In the genomic region with DNA sequence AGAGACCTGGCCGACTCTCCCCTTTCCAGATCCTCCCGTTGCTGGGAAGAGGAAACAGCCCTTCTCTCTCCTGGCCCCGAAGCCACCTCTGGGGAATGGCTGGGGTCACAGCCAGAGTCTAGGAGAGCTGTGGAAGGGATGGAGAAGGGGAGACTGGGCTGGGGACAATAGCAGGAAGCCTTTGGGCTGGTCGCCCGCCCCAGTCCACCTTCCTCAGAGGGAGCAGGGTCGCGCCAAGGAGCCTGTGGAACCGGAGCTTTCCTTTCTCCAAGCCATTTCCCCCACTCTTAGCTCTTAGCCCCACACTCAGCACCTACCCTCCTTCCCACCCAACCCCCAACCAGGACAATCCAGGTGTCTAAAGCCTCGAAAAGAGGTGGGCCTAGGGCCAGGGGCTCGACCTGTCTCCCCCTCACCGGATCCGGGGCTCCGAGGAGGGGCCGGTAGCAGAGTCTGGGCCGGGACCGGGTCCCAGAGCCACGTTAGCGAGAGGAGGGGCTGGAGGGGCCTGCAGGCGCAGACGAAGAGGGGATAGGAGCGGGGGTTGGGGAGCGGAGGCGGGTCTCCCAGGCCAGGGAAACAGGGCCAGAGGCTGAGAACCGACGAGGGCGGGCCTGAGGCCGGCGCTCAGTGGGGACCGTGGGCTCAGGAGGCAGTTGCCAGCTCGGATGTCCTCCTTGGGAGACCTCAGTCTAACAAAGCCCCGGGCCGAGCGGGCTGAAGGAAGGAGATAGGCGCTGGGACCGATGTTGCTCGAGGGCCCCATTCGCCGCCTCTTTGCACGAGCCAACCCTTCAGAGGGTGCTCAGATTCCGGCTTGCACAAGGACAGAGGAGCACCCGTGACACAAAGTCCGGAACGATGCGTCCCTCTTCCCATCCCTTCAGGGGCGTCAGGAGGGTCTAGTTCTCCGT, we compare ENCODE assay signal across 9 cellular contexts. TPM values are rescaled to one million over a fixed set of nuclear protein-coding genes. Genes with fewer than 3 reads are reported as not detected.
DNase-seq lines count a peak whose midpoint lies in the region; ATAC-seq and TF ChIP-seq lines count a peak whose summit lies in the region.
"Had no signal": no experiment of that assay in that cellular context is flagged by ENCODE, and none has a peak within 500 bp of the region (broad histone marks: within the 10 kb centered on the region; RNA-seq: fewer than 3 reads in every experiment).

No MANE protein-coding gene starts in this region.

- H3F3A ChIP-seq in PC-9 (ENCODE audit: insufficient read depth, low read depth), result no peaks in the 10 kb centered on the region

- H3K9me3 Mint-ChIP-seq in effector memory CD8-positive, alpha-beta T cell, result no peaks in the 10 kb centered on the region

- POLR2A ChIA-PET in PC-9 (lab: Charles Lee; ENCODE audit: unreplicated experiment), result interaction anchor here (0.6 kb wide), 1 partner anchor 50 kb away, joined by 3 read pairs; no protein-coding TSS in a partner anchor

- TF ChIP-seq POLR2A in transverse colon (IDR thresholded peaks at IDR 0.05), result no peak

- WGBS in transverse colon (ENCODE audit: low coverage in 1 of 2), 2 donors, result 29 to 43% methylated on average over 8 to 45 of the region's 46 CpGs

- TF ChIP-seq CTCF in PC-9 (conservative IDR thresholded peaks at IDR 0.05), result no peak
- TF ChIP-seq CTCF in transverse colon (IDR thresholded peaks at IDR 0.05), result no peak

- in situ Hi-C loops in transverse colon (cut with MboI; ENCODE audit: low pct_ligation_motif_present in 1 of 4, low pct_unique_long_range_greater_than_20kb in 1 of 4, low sequenced_read_pairs in 3 of 4), result no loop called here

- no peaks in the 10 kb centered on the region for H4K20me1 ChIP-seq in PC-9 (ENCODE audit: insufficient read depth)

- H3K27me3 Mint-ChIP-seq in effector memory CD8-positive, alpha-beta T cell, result peaks cover 0 to 6% of the 10 kb centered on the region in 2 donors

- ATAC-seq in effector memory CD8-positive, alpha-beta T cell (replicated peaks), result no peak
- ATAC-seq in HG03457 (IDR thresholded peaks at IDR 0.05; ENCODE audit: unreplicated experiment), result no peak

- BruUV-seq in PC-9 (replicated peaks; lab: Mats Ljungman, UMichigan), result no TSS peak

- CTCF ChIA-PET in PC-9 (lab: Charles Lee), result interaction anchor here (0.5 to 1.0 kb wide), 2 partner anchors 9 to 348 kb away, joined by 4 to 6 read pairs; no protein-coding TSS in a partner anchor

- intact Hi-C loops in PC-9 (cut with micrococcal nuclease; ENCODE audit: unreplicated experiment), result loop anchor here (1.0 kb wide), 1 partner anchor 20 kb away; a partner anchor contains a TSS
- intact Hi-C loops in transverse colon (cut with DNase I; ENCODE audit: low total_unique reads), result no loop called here

- no peaks in the 10 kb centered on the region for H3K36me3 Mint-ChIP-seq in effector memory CD8-positive, alpha-beta T cell (ENCODE audit: insufficient read depth)

- H3K4me2 ChIP-seq in PC-9, result peak overlapping the region; percentile 98

- H3K36me3 ChIP-seq in PC-9 (ENCODE audit: low read depth) (no peaks in the 10 kb centered on the region), transverse colon (no peaks in the 10 kb centered on the region)

- no peak overlapping the region for H2AFZ ChIP-seq in PC-9

- no peak overlapping the region for H3K27ac ChIP-seq in PC-9
- peak overlapping the region in 3 of 4 donors; percentile 70 to 87 (median 85) for H3K27ac ChIP-seq in transverse colon

- H3K4me3 ChIP-seq in PC-9, result peak overlapping the region; percentile 78; the same call in 1 of the 2 replicates
- peak overlapping the region; percentile 61 for H3K4me3 ChIP-seq in mononuclear cell (ENCODE audit: low read length)
- peak overlapping the region; percentile 68 to 80 (median 76) for H3K4me3 ChIP-seq in transverse colon

- no peaks in the 10 kb centered on the region for H3K9me2 ChIP-seq in PC-9 (ENCODE audit: insufficient read depth)

- H3K27ac Mint-ChIP-seq in effector memory CD8-positive, alpha-beta T cell, result no peak overlapping the region

- H3K27me3 ChIP-seq in PC-9 (ENCODE audit: insufficient read depth, low read depth), result no peaks in the 10 kb centered on the region
- H3K27me3 ChIP-seq in mononuclear cell (ENCODE audit: insufficient read depth, low read length), result peaks cover 9% of the 10 kb centered on the region
- H3K27me3 ChIP-seq in transverse colon, result peaks cover 9% of the 10 kb centered on the region

- no peaks in the 10 kb centered on the region for H3K79me2 ChIP-seq in PC-9 (ENCODE audit: low read depth)

- no peaks in the 10 kb centered on the region for H3K9me3 ChIP-seq in PC-9 (ENCODE audit: insufficient read depth, low read depth)
- no peaks in the 10 kb centered on the region for H3K9me3 ChIP-seq in mononuclear cell (ENCODE audit: low read depth, low read length)
- no peaks in the 10 kb centered on the region for H3K9me3 ChIP-seq in transverse colon

- H3K4me1 ChIP-seq in PC-9 (replicated peaks; ENCODE audit: insufficient read depth) (peaks cover 5% of the 10 kb centered on the region), mononuclear cell (ENCODE audit: insufficient read depth, low read length) (peaks cover 18% of the 10 kb centered on the region), transverse colon (peaks cover 3 to 30% (median 18%) of the 10 kb centered on the region in 4 donors)

- DNase-seq in EH (ENCODE audit: low read depth) (peak; percentile 35), PC-9 (no peak), transverse colon (no peak), SW 1271 (lab: John Stamatoyannopoulos, UW) (no peak), T1000 (lab: John Stamatoyannopoulos, UW) (no peak)
- peak in 1 of 3 experiments; percentile 6 for DNase-seq in effector memory CD8-positive, alpha-beta T cell

- no peak for TF ChIP-seq EP300 in transverse colon (IDR thresholded peaks at IDR 0.05; ENCODE audit: low read depth)

- H3K4me1 Mint-ChIP-seq in effector memory CD8-positive, alpha-beta T cell (ENCODE audit: low read depth in 2 of 2), result peaks cover 7 to 13% of the 10 kb centered on the region in 2 donors

- peak overlapping the region; percentile 83 to 88 for H3K4me3 Mint-ChIP-seq in effector memory CD8-positive, alpha-beta T cell

RNA-seq across cellular contexts. Expression of a gene that starts 1.0 kb away (rescaled TPM):
- 5.6 and 6.1 TPM in 2 replicates for total RNA-seq in PC-9 (2021)
- 0.52 TPM for total RNA-seq in mononuclear cell
- total RNA-seq in transverse colon, result 10 to 100 TPM in 1 of 4 donors, 1 to 10 TPM in 3; 1.8 to 16.3 (median 2.9) TPM

RNA-seq across cellular contexts. Expression of a gene that starts 11.0 kb away (rescaled TPM):
- not detected in 2 replicates for total RNA-seq in PC-9 (2021)
- 4.6 TPM for total RNA-seq in mononuclear cell
- total RNA-seq in transverse colon, result 1 to 10 TPM; 2.0 to 5.2 (median 4.2) TPM
- total RNA-seq: NCI-H460 had no signal

RNA-seq across cellular contexts. Expression of a gene that starts 20.3 kb away (rescaled TPM):
- total RNA-seq in PC-9 (2021) (7.6 and 12.8 TPM in 2 replicates), mononuclear cell (1.3 TPM), transverse colon (10 to 100 TPM in 1 of 4 donors, 1 to 10 TPM in 3; 1.4 to 15.7 (median 7.3) TPM)

RNA-seq across cellular contexts. Expression of a gene that starts 20.5 kb away (rescaled TPM):
- 42.5 and 47.7 TPM in 2 replicates for total RNA-seq in PC-9 (2021)
- 41.6 TPM for total RNA-seq in mononuclear cell
- total RNA-seq in transverse colon, result 10 to 100 TPM in 3 of 4 donors, 1 to 10 TPM in 1; 9.0 to 35.4 (median 25.1) TPM

RNA-seq across cellular contexts. Expression of a gene that starts 30.4 kb away (rescaled TPM):
- 1.2 TPM in 1 of 2 replicates, not detected in the other for total RNA-seq in PC-9 (2021)
- not detected for total RNA-seq in mononuclear cell
- total RNA-seq in transverse colon, result not detected
- total RNA-seq: NCI-H460 had no signal
